Comparison of ENCODE assay signal across 27 cellular contexts in genomic region chr4:7524064-7524682, GRCh38.
DNase-seq lines count a peak whose midpoint lies in the region; ATAC-seq and TF ChIP-seq lines count a peak whose summit lies in the region.
"Had no signal": no experiment of that assay in that cellular context is flagged by ENCODE, and none has a peak within 500 bp of the region (broad histone marks: within the 10 kb centered on the region; RNA-seq: fewer than 3 reads in every experiment).

No MANE protein-coding gene starts in this region.

- H3K27me3 Mint-ChIP-seq in activated CD8-positive, alpha-beta memory T cell treated with anti-CD3 and anti-CD28 coated beads, Interleukin-2, amount 10 ng/mL, durations not matched to agents 7 days and 5 days, result peaks cover 36% of the 10 kb centered on the region
- peaks cover 50% of the 10 kb centered on the region for H3K27me3 Mint-ChIP-seq in nephron (ENCODE audit: low read depth)
- H3K27me3 Mint-ChIP-seq in Calu3 (ENCODE audit: unreplicated experiment), result peaks cover 100% of the 10 kb centered on the region

- 40 to 67% (median 50%) methylated on average over 11 to 12 of the region's 12 CpGs for whole genome bisulfite sequencing in stomach, 5 donors

- peak overlapping the region; percentile 60 for H3K27ac Mint-ChIP-seq in activated CD8-positive, alpha-beta memory T cell treated with anti-CD3 and anti-CD28 coated beads, Interleukin-2, amount 10 ng/mL, durations not matched to agents 7 days and 5 days
- H3K27ac Mint-ChIP-seq in nephron (peak overlapping the region; percentile 38 to 67 (median 40)), Calu3 (ENCODE audit: unreplicated experiment) (no peak overlapping the region)
- H3K27ac Mint-ChIP-seq: activated B cell treated with CpG ODN at 0.5 μM for 24 hours; activated naive CD8-positive, alpha-beta T cell; IgD-negative memory B cell; neural progenitor cell had no signal

- TF ChIP-seq POLR2A in stomach (IDR thresholded peaks at IDR 0.05), result no peak

- no peak overlapping the region for H3K4me3 ChIP-seq in stomach
- H3K4me3 ChIP-seq: dorsolateral prefrontal cortex, lung, neural progenitor cell, sigmoid colon, SJCRH30, vagina had no signal

- intact Hi-C loops in stomach (cut with DNase I; ENCODE audit: low total_unique reads), result no loop called here
- intact Hi-C loops in Calu3 (cut with micrococcal nuclease; ENCODE audit: unreplicated experiment), result no loop called here

- DNase-seq in activated CD8-positive, alpha-beta memory T cell treated with anti-CD3 and anti-CD28 coated beads, Interleukin-2, amount 10 ng/mL, durations not matched to agents 7 days and 5 days, result no peak
- no peak for DNase-seq in activated CD8-positive, alpha-beta memory T cell treated with anti-CD3 and anti-CD28 coated beads, Interleukin-2, amount 50 U/mL, for 48 hours
- DNase-seq in MV-4-11 (lab: John Stamatoyannopoulos, UW), result peak; percentile 68
- DNase-seq in UCSD-AML1 (lab: John Stamatoyannopoulos, UW; ENCODE audit: unreplicated experiment), result peak; percentile 50
- DNase-seq in stomach, result no peak
- DNase-seq in cerebellum (ENCODE audit: low spot score), result no peak
- DNase-seq in Calu3, result no peak
- DNase-seq: activated B cell treated with CpG ODN at 0.5 μM for 24 hours; central memory CD4-positive, alpha-beta T cell; dorsolateral prefrontal cortex; HCEC 1CT; kidney glomerular epithelial cell; NCI-H146; NCI-H2171 treated with DMSO at 0.1 percent for 48 hours; NCI-H524 treated with DMSO at 0.1 percent for 48 hours; NK-92 treated with Interleukin-12 subunit alpha and Interleukin-12 subunit beta, amount 100 ng/mL, for 24 hours; posterior cingulate gyrus; sigmoid colon; SJCRH30 had no signal

- H3K36me3 Mint-ChIP-seq in activated CD8-positive, alpha-beta memory T cell treated with anti-CD3 and anti-CD28 coated beads, Interleukin-2, amount 10 ng/mL, durations not matched to agents 7 days and 5 days, result no peaks in the 10 kb centered on the region
- no peaks in the 10 kb centered on the region for H3K36me3 Mint-ChIP-seq in nephron (ENCODE audit: low read depth)
- H3K36me3 Mint-ChIP-seq in Calu3 (ENCODE audit: insufficient read depth, unreplicated experiment), result no peaks in the 10 kb centered on the region
- H3K36me3 Mint-ChIP-seq: activated naive CD8-positive, alpha-beta T cell; IgD-negative memory B cell; neural progenitor cell had no signal

- H3K4me1 ChIP-seq in stomach, result no peaks in the 10 kb centered on the region
- H3K4me1 ChIP-seq: sigmoid colon, vagina had no signal

- ATAC-seq in activated CD8-positive, alpha-beta memory T cell treated with anti-CD3 and anti-CD28 coated beads, Interleukin-2, amount 10 ng/mL, durations not matched to agents 7 days and 5 days, result peak; percentile 74
- ATAC-seq: stimulated activated naive CD8-positive, alpha-beta T cell treated with anti-CD3 and anti-CD28 coated beads, Interleukin-15, Interleukin-2, amounts not matched to agents 100 U/mL and 50 U/mL, for 24 hours had no signal

- H3K27ac ChIP-seq in stomach, result no peak overlapping the region
- H3K27ac ChIP-seq: C4-2B, dorsolateral prefrontal cortex, neural progenitor cell, sigmoid colon, SJCRH30, vagina had no signal

- peaks cover 28% of the 10 kb centered on the region for H3K4me1 Mint-ChIP-seq in activated CD8-positive, alpha-beta memory T cell treated with anti-CD3 and anti-CD28 coated beads, Interleukin-2, amount 10 ng/mL, durations not matched to agents 7 days and 5 days
- H3K4me1 Mint-ChIP-seq in nephron (peaks cover 52% of the 10 kb centered on the region), Calu3 (ENCODE audit: low read depth, unreplicated experiment) (no peaks in the 10 kb centered on the region)
- H3K4me1 Mint-ChIP-seq: activated B cell treated with CpG ODN at 0.5 μM for 24 hours had no signal

- no peaks in the 10 kb centered on the region for H3K9me3 Mint-ChIP-seq in activated CD8-positive, alpha-beta memory T cell treated with anti-CD3 and anti-CD28 coated beads, Interleukin-2, amount 10 ng/mL, durations not matched to agents 7 days and 5 days (ENCODE audit: low read depth)
- H3K9me3 Mint-ChIP-seq in nephron, result no peaks in the 10 kb centered on the region
- H3K9me3 Mint-ChIP-seq in Calu3 (ENCODE audit: low read depth, unreplicated experiment), result no peaks in the 10 kb centered on the region
- H3K9me3 Mint-ChIP-seq: activated B cell treated with CpG ODN at 0.5 μM for 24 hours, IgD-negative memory B cell, neural progenitor cell had no signal

- no TSS peak for BruUV-seq in Calu3 (replicated peaks; lab: Mats Ljungman, UMichigan)

- peaks cover 0 to 76% (median 20%) of the 10 kb centered on the region in 3 donors for H3K27me3 ChIP-seq in stomach
- H3K27me3 ChIP-seq: neural progenitor cell, sigmoid colon, vagina had no signal

- TF ChIP-seq EP300 in stomach (IDR thresholded peaks at IDR 0.05), result no peak

- no peaks in the 10 kb centered on the region for H3K36me3 ChIP-seq in stomach
- H3K36me3 ChIP-seq: neural progenitor cell, sigmoid colon, SJCRH30, vagina had no signal

- H3K9me3 ChIP-seq in stomach, result no peaks in the 10 kb centered on the region
- H3K9me3 ChIP-seq: sigmoid colon, SJCRH30, vagina had no signal

- peak overlapping the region; percentile 17 for H3K4me3 Mint-ChIP-seq in activated CD8-positive, alpha-beta memory T cell treated with anti-CD3 and anti-CD28 coated beads, Interleukin-2, amount 10 ng/mL, durations not matched to agents 7 days and 5 days
- H3K4me3 Mint-ChIP-seq in nephron (no peak overlapping the region), Calu3 (ENCODE audit: low read depth, unreplicated experiment) (no peak overlapping the region)
- H3K4me3 Mint-ChIP-seq: activated B cell treated with CpG ODN at 0.5 μM for 24 hours; activated naive CD8-positive, alpha-beta T cell; neural progenitor cell had no signal

- CTCF ChIA-PET in activated CD8-positive, alpha-beta memory T cell treated with anti-CD3 and anti-CD28 coated beads, Interleukin-2, amount 10 ng/mL, durations not matched to agents 7 days and 5 days (lab: Charles Lee), result interaction anchor here (0.7 kb wide), 1 partner anchor 127 kb away, joined by 3 read pairs; no protein-coding TSS in a partner anchor
- CTCF ChIA-PET in Calu3 (lab: Charles Lee), result interaction anchor here (1.0 kb wide), 1 partner anchor 67 kb away, joined by 5 read pairs; no protein-coding TSS in a partner anchor

- TF ChIP-seq CTCF in nephron (IDR thresholded peaks at IDR 0.05; ENCODE audit: unreplicated experiment in 3 of 3) (no peak), stomach (IDR thresholded peaks at IDR 0.05) (no peak), Calu3 (IDR thresholded peaks at IDR 0.05; ENCODE audit: unreplicated experiment) (no peak)

Comparison
In these comparisons a context has a peak if more than half of its experiments do, and no peak if none do; other contexts are left out.
1. DNase-seq: peak in MV-4-11 (single experiment) and UCSD-AML1 (single experiment); none in activated CD8-positive, alpha-beta memory T cell treated with anti-CD3 and anti-CD28 coated beads, Interleukin-2, amount 10 ng/mL, durations not matched to agents 7 days and 5 days (single experiment), activated CD8-positive, alpha-beta memory T cell treated with anti-CD3 and anti-CD28 coated beads, Interleukin-2, amount 50 U/mL, for 48 hours (single experiment), stomach (single experiment), cerebellum (single experiment) and Calu3 (single experiment).